ENCODE assay signal across 1 cellular context in the genomic region with DNA sequence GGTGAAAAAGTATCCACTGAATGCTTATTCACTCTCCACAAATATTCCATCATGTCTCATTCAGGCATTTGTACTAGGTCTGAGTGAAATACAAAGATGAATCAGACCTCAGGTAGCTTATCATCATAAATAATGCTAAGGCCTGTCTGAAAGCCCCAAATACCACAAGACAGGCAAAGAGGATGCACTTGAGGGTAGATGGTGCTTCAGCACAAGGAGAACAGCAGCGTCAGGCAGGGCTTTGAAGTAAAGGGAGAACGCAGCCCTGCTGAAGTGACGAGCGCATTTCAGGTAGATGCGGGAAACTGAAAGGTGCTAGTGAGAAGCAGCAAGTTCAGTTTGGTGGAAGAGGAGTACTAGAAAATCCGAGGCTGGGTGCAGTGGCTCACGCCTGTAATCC.
TF ChIP-seq lines count a peak whose summit lies in the region.

No MANE protein-coding gene starts in this region.

TF ChIP-seq in GM23338, 12 proteins besides CTCF, POLR2A, EP300 and RAD21 (continued from another document):
- TF ChIP-seq CREB1 (CRISPR knock-in tag; IDR thresholded peaks at IDR 0.05; ENCODE audit: low read depth) (no peak), ZNF114 (CRISPR knock-in tag; IDR thresholded peaks at IDR 0.05) (no peak), JUNB (IDR thresholded peaks at IDR 0.05; ENCODE audit: unreplicated experiment) (no peak), POLR2AphosphoS5 (IDR thresholded peaks at IDR 0.05; ENCODE audit: low read depth) (no peak), ZNF331 (CRISPR knock-in tag; IDR thresholded peaks at IDR 0.05; ENCODE audit: low read depth) (no peak), STAT1 (IDR thresholded peaks at IDR 0.05; ENCODE audit: unreplicated experiment) (no peak), EZH2phosphoT487 (IDR thresholded peaks at IDR 0.05; ENCODE audit: unreplicated experiment) (no peak), EZH2 (IDR thresholded peaks at IDR 0.05; ENCODE audit: low read depth, unreplicated experiment) (no peak), NANOG (IDR thresholded peaks at IDR 0.05; ENCODE audit: borderline replicate concordance) (no peak)
- TF ChIP-seq, protein P1, sequence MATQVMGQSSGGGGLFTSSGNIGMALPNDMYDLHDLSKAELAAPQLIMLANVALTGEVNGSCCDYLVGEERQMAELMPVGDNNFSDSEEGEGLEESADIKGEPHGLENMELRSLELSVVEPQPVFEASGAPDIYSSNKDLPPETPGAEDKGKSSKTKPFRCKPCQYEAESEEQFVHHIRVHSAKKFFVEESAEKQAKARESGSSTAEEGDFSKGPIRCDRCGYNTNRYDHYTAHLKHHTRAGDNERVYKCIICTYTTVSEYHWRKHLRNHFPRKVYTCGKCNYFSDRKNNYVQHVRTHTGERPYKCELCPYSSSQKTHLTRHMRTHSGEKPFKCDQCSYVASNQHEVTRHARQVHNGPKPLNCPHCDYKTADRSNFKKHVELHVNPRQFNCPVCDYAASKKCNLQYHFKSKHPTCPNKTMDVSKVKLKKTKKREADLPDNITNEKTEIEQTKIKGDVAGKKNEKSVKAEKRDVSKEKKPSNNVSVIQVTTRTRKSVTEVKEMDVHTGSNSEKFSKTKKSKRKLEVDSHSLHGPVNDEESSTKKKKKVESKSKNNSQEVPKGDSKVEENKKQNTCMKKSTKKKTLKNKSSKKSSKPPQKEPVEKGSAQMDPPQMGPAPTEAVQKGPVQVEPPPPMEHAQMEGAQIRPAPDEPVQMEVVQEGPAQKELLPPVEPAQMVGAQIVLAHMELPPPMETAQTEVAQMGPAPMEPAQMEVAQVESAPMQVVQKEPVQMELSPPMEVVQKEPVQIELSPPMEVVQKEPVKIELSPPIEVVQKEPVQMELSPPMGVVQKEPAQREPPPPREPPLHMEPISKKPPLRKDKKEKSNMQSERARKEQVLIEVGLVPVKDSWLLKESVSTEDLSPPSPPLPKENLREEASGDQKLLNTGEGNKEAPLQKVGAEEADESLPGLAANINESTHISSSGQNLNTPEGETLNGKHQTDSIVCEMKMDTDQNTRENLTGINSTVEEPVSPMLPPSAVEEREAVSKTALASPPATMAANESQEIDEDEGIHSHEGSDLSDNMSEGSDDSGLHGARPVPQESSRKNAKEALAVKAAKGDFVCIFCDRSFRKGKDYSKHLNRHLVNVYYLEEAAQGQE (IDR thresholded peaks at IDR 0.05; ENCODE audit: unreplicated experiment) = no peak
